8 cellular contexts compared by ENCODE assay signal in the genomic region with DNA sequence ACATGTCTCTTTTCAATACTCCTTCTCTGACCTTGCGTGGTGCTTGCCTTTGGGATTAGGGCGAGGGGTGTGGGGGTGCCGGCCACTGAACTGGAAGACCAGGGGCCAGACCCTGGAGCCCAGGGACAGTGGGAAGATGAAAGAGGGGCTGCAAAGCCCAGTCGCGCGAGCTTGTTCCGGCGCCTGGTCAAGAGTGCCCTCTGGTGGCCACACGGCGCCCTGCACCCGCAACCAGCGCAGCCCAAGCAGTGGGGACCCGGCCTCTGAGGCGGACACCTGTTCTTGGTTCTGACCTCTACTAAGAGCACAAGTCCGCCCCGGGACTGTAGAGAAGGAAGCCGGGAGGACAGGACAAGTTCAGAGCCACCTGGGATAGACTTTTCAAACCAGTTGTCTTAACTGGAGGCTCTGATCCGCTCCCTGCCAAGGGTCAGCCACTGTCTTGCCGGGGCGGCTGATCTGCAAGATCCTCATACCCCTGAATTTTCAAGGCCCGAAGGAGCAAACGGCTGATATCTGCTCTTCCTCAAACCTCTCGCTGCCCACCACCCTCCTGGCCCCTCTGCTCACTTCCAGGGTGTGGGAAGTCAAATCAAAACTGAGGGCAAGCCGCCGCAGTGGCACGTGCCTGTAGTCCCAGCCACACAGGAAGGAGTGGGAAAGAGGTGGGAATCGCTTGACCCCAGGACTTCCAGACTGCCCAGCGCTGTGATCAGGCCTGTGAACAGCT. TPM values are rescaled to one million over a fixed set of nuclear protein-coding genes. Genes with fewer than 3 reads are reported as not detected.
DNase-seq lines count a peak whose midpoint lies in the region; ATAC-seq and TF ChIP-seq lines count a peak whose summit lies in the region.

No MANE protein-coding gene starts in this region.

- H3K4me1 ChIP-seq in cardiac muscle cell (ENCODE audit: low read depth) = no peaks in the 10 kb centered on the region

- in situ Hi-C loops in SK-MEL-5 (cut with HindIII; ENCODE audit: low pct_unique_long_range_greater_than_20kb, low sequenced_read_pairs) = no loop called here

- H3K27ac ChIP-seq in HL-60 (replicated peaks) = no peak overlapping the region
- no peak overlapping the region for H3K27ac ChIP-seq in cardiac muscle cell

- H3K27ac Mint-ChIP-seq in activated naive CD4-positive, alpha-beta T cell treated with anti-CD3 and anti-CD28 coated beads for 36 hours = no peak overlapping the region

- H3K9me3 Mint-ChIP-seq in activated naive CD4-positive, alpha-beta T cell treated with anti-CD3 and anti-CD28 coated beads for 36 hours = no peaks in the 10 kb centered on the region

- no peak for ATAC-seq in HG03457 (IDR thresholded peaks at IDR 0.05; ENCODE audit: unreplicated experiment)

- TF ChIP-seq CTCF in HL-60 (IDR thresholded peaks at IDR 0.05; ENCODE audit: insufficient read depth, low read length) (peak; percentile 93), cardiac muscle cell (IDR thresholded peaks at IDR 0.05; ENCODE audit: low read depth, low read length) (peak; percentile 98)

- H3K36me3 Mint-ChIP-seq in activated naive CD4-positive, alpha-beta T cell treated with anti-CD3 and anti-CD28 coated beads for 36 hours (ENCODE audit: low read depth) = no peaks in the 10 kb centered on the region

- CTCF ChIA-PET in activated naive CD4-positive, alpha-beta T cell treated with anti-CD3 and anti-CD28 coated beads for 36 hours (lab: Charles Lee) = interaction anchor here (0.6 to 2.7 kb wide), 42 partner anchors 8 to 1790 kb away, joined by 3 to 31 read pairs (median 4); a partner anchor contains a TSS

- peak overlapping the region; percentile 15 for H3K4me3 Mint-ChIP-seq in activated naive CD4-positive, alpha-beta T cell treated with anti-CD3 and anti-CD28 coated beads for 36 hours

- H3K4me3 ChIP-seq in HL-60 (replicated peaks; ENCODE audit: insufficient read depth, low read length) (no peak overlapping the region), cardiac muscle cell (no peak overlapping the region)

- H3K36me3 ChIP-seq in cardiac muscle cell = no peaks in the 10 kb centered on the region

- intact Hi-C loops in activated naive CD4-positive, alpha-beta T cell treated with anti-CD3 and anti-CD28 coated beads for 36 hours (cut with micrococcal nuclease) = loop anchor here (1.0 to 5.0 kb wide), 4 partner anchors 247 to 433 kb away; a partner anchor contains a TSS

- H3K4me1 Mint-ChIP-seq in activated naive CD4-positive, alpha-beta T cell treated with anti-CD3 and anti-CD28 coated beads for 36 hours (ENCODE audit: low read depth) = peaks cover 2% of the 10 kb centered on the region

- H3K9me3 ChIP-seq in cardiac muscle cell (ENCODE audit: low read depth) = no peaks in the 10 kb centered on the region

- no peaks in the 10 kb centered on the region for H3K27me3 Mint-ChIP-seq in activated naive CD4-positive, alpha-beta T cell treated with anti-CD3 and anti-CD28 coated beads for 36 hours (ENCODE audit: low read depth)

- H3K27me3 ChIP-seq in HL-60 (ENCODE audit: insufficient read depth, poor library complexity, severe bottlenecking) = no peaks in the 10 kb centered on the region
- H3K27me3 ChIP-seq in cardiac muscle cell = no peaks in the 10 kb centered on the region

- DNase-seq in NOMO-1 (lab: John Stamatoyannopoulos, UW; ENCODE audit: unreplicated experiment in 2 of 2) (peak; percentile 38 to 45), NOMO-1 treated with DMSO at 0.1 percent for 48 hours (lab: John Stamatoyannopoulos, UW; ENCODE audit: unreplicated experiment) (no peak), HL-60 (ENCODE audit: low read depth in 1 of 2, low spot score in 1 of 2) (peak; percentile 43 to 46), SK-MEL-5 (ENCODE audit: low read depth, low spot score) (peak; percentile 54), cardiac muscle cell (ENCODE audit: low read depth in 1 of 2, low spot score in 1 of 2) (peak; percentile 68 to 76), putamen (ENCODE audit: low spot score) (peak; percentile 59)
- peak; percentile 74 for DNase-seq in activated naive CD4-positive, alpha-beta T cell treated with anti-CD3 and anti-CD28 coated beads for 36 hours

RNA-seq across cellular contexts. Expression of a gene that starts 14.9 kb away (rescaled TPM):
- 66.1 and 71.1 TPM in 2 replicates for total RNA-seq in SK-MEL-5 (2014; rRNA removed; shearing (Covaris generic))
- 39.5 and 49.7 TPM in 2 replicates for polyA plus RNA-seq in SK-MEL-5 (2015; cell fraction: cytosol; rRNA removed)
- polyA plus RNA-seq in SK-MEL-5 (2015; cell fraction: nucleus; rRNA removed) = 19.7 and 25.4 TPM in 2 replicates
- total RNA-seq in activated naive CD4-positive, alpha-beta T cell treated with anti-CD3 and anti-CD28 coated beads for 36 hours = 100 to 1,000 TPM; 127 to 128 TPM
- total RNA-seq in cardiac muscle cell = 80.7 and 84.0 TPM in 2 replicates
- polyA plus RNA-seq in cardiac muscle cell = 78.1 and 89.1 TPM in 2 replicates
